ENCODE assay signal across 29 cellular contexts in the genomic region with DNA sequence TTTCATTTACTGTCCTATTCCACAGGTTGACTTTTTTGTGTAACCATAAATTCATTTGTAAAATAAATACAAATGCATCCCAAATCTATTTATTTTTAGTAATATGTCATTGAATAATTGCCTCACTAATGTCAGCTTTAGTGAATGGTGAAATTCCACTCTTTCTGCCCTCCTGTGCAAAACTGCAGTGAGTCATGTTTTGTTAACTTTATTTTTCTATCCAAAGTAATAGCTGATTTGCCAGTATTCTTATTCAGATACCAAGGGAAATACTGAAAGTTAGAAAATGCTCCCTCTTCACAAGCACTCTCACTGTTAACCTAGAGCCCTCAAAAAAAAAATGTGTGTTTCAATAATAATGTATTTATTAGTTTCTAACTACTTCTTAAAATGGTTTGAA.
"Had no signal": no experiment of that assay in that cellular context is flagged by ENCODE, and none has a peak within 500 bp of the region (broad histone marks: within the 10 kb centered on the region; RNA-seq: fewer than 3 reads in every experiment).

No MANE protein-coding gene starts in this region.

- DNase-seq: colonic mucosa; effector CD8-positive, alpha-beta T cell; endodermal cell; hypothalamus; immature natural killer cell; mesendoderm; midbrain; naive thymus-derived CD4-positive, alpha-beta T cell; nucleus accumbens; ovary; right lobe of liver; small intestine; stimulated activated CD4-positive, alpha-beta T cell treated with anti-CD3 and anti-CD28 coated beads, Interleukin-15, amount 100 ng/mL, for 24 hours; stimulated activated CD4-positive, alpha-beta T cell treated with anti-CD3 and anti-CD28 coated beads, Interleukin-2, amount 100 ng/mL, for 48 hours; stimulated activated CD8-positive, alpha-beta memory T cell treated with anti-CD3 and anti-CD28 coated beads, Interleukin-4, amount 100 ng/mL, for 48 hours; stimulated activated naive CD4-positive, alpha-beta T cell; stimulated activated naive CD8-positive, alpha-beta T cell treated with anti-CD3 and anti-CD28 coated beads, Interleukin-15, amount 100 ng/mL, for 72 hours; thyroid gland; trophoblast cell had no signal

- H3K4me3 ChIP-seq: colonic mucosa, lung, neural progenitor cell, ovary, right lobe of liver, thyroid gland, vagina had no signal

- H3K27me3 Mint-ChIP-seq: dendritic cell treated with granulocyte-macrophage colony-stimulating factor and Interleukin-4, amounts not matched to agents 40 ng/mL and 50 ng/mL, for 4 days; naive thymus-derived CD4-positive, alpha-beta T cell; stimulated activated naive CD8-positive, alpha-beta T cell treated with anti-CD3 and anti-CD28 coated beads, Interleukin-15, amount 100 ng/mL, for 72 hours had no signal

- H3K9me3 ChIP-seq: colonic mucosa, ovary, right lobe of liver, thyroid gland, vagina had no signal

- H3K4me3 Mint-ChIP-seq: dendritic cell treated with granulocyte-macrophage colony-stimulating factor and Interleukin-4, amounts not matched to agents 40 ng/mL and 50 ng/mL, for 4 days; endodermal cell; immature natural killer cell; naive thymus-derived CD4-positive, alpha-beta T cell; nephron; neural progenitor cell; stimulated activated naive CD8-positive, alpha-beta T cell treated with anti-CD3 and anti-CD28 coated beads, Interleukin-15, amount 100 ng/mL, for 72 hours had no signal

- H3K4me1 Mint-ChIP-seq: immature natural killer cell; naive thymus-derived CD4-positive, alpha-beta T cell; nephron; stimulated activated naive CD8-positive, alpha-beta T cell treated with anti-CD3 and anti-CD28 coated beads, Interleukin-15, amount 100 ng/mL, for 72 hours had no signal

- FAIRE-seq: frontal cortex, keratinocyte, small intestine had no signal

- ATAC-seq: esophagus mucosa; left lobe of liver; naive thymus-derived CD4-positive, alpha-beta T cell; right lobe of liver; stimulated activated naive CD8-positive, alpha-beta T cell treated with anti-CD3 and anti-CD28 coated beads, Interleukin-15, amount 100 ng/mL, for 72 hours had no signal

- H3K4me1 ChIP-seq: colonic mucosa, neural progenitor cell, right lobe of liver, thyroid gland, vagina had no signal

- H3K27ac Mint-ChIP-seq: dendritic cell treated with granulocyte-macrophage colony-stimulating factor and Interleukin-4, amounts not matched to agents 40 ng/mL and 50 ng/mL, for 4 days; endodermal cell; immature natural killer cell; naive thymus-derived CD4-positive, alpha-beta T cell; neural progenitor cell had no signal

- H3K27me3 ChIP-seq: colonic mucosa, neural progenitor cell, ovary, right lobe of liver, thyroid gland, vagina had no signal

- H3K27ac ChIP-seq: colonic mucosa, epithelial cell of prostate, neural progenitor cell, ovary, right lobe of liver, thyroid gland, vagina had no signal

- H3K36me3 Mint-ChIP-seq: immature natural killer cell; naive thymus-derived CD4-positive, alpha-beta T cell had no signal

- H3K9ac ChIP-seq: neural progenitor cell had no signal

- H3K9me3 Mint-ChIP-seq: dendritic cell treated with granulocyte-macrophage colony-stimulating factor and Interleukin-4, amounts not matched to agents 40 ng/mL and 50 ng/mL, for 4 days had no signal

- H2AFZ ChIP-seq: neural progenitor cell had no signal

- H3K36me3 ChIP-seq: colonic mucosa, neural progenitor cell, ovary, right lobe of liver, thyroid gland, vagina had no signal

- H3K4me2 ChIP-seq: neural progenitor cell had no signal
